Comparison of ENCODE assay signal across 16 cellular contexts in the genomic region with DNA sequence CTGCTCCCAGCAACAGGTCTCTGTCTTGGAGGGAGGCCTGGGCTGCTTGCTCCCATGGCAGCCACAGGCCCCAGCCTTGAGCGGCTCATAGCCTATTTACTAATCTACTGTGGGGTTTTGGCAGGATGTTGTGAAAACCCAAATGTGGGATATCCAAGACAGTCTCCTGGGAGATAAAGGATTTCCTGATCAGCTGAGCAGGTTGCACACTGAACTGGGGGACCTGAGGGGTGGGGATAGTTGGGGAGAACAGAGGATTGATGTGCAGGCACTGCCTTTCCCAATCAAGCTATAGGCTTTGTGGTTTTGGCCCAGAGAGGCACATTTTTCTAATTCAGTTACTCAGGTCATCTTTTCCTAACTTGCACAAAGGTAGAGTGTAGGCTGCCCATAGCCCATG.
A peak's percentile ranks its signal among the peaks of the same experiment; 100 is the strongest.
DNase-seq lines count a peak whose midpoint lies in the region; ATAC-seq and TF ChIP-seq lines count a peak whose summit lies in the region.
"Had no signal": no experiment of that assay in that cellular context is flagged by ENCODE, and none has a peak within 500 bp of the region (broad histone marks: within the 10 kb centered on the region; RNA-seq: fewer than 3 reads in every experiment).

No MANE protein-coding gene starts in this region.

- intact Hi-C loops in activated CD4-positive, alpha-beta T cell treated with anti-CD3 and anti-CD28 coated beads for 36 hours (cut with DNase I, micrococcal nuclease), result no loop called here
- intact Hi-C loops in CD4-positive, alpha-beta T cell (cut with DNase I, micrococcal nuclease), result no loop called here

- peaks cover 51 to 54% of the 10 kb centered on the region in 2 experiments for H3K4me1 ChIP-seq in neutrophil (ENCODE audit: control insufficient read depth in 1 of 2, insufficient read depth in 1 of 2, low read depth in 1 of 2, low read length in 1 of 2)
- H3K4me1 ChIP-seq: Caco-2, HAP-1 had no signal

- no peak for DNase-seq in activated CD4-positive, alpha-beta T cell treated with anti-CD3 and anti-CD28 coated beads for 36 hours
- no peak for DNase-seq in activated CD4-positive, alpha-beta T cell treated with anti-CD3 and anti-CD28 coated beads, Interleukin-2, amount 50 U/mL, for 1 hour
- peak; percentile 8 for DNase-seq in SKM-1 (lab: John Stamatoyannopoulos, UW; ENCODE audit: unreplicated experiment)
- no peak for DNase-seq in CD4-positive, alpha-beta T cell
- DNase-seq in iPS-NIHi7 (ENCODE audit: extremely low spot score), result no peak
- DNase-seq: C1 segment of cervical spinal cord; Caco-2; CD8-positive, alpha-beta T cell; DMS153; DND-41; GOT3; HFFc6 had no signal

- no peaks in the 10 kb centered on the region for H3K9me3 ChIP-seq in neutrophil
- no peaks in the 10 kb centered on the region for H3K9me3 ChIP-seq in CD4-positive, alpha-beta T cell (ENCODE audit: control insufficient read depth, low read length)
- H3K9me3 ChIP-seq: Caco-2, HAP-1 had no signal

- H3K36me3 ChIP-seq in neutrophil, result no peaks in the 10 kb centered on the region
- H3K36me3 ChIP-seq: HAP-1 had no signal

- H3K9me3 Mint-ChIP-seq in activated CD4-positive, alpha-beta T cell treated with anti-CD3 and anti-CD28 coated beads for 36 hours (ENCODE audit: low read depth), result no peaks in the 10 kb centered on the region
- H3K9me3 Mint-ChIP-seq in CD4-positive, alpha-beta T cell, result no peaks in the 10 kb centered on the region
- H3K9me3 Mint-ChIP-seq: CD8-positive, alpha-beta T cell; HFFc6 had no signal

- POLR2A ChIA-PET in activated CD4-positive, alpha-beta T cell treated with anti-CD3 and anti-CD28 coated beads for 36 hours (lab: Charles Lee), result no interaction called here
- POLR2A ChIA-PET in CD4-positive, alpha-beta T cell (lab: Charles Lee), result no interaction called here

- no peaks in the 10 kb centered on the region for H3K4me1 Mint-ChIP-seq in activated CD4-positive, alpha-beta T cell treated with anti-CD3 and anti-CD28 coated beads for 36 hours
- no peaks in the 10 kb centered on the region for H3K4me1 Mint-ChIP-seq in CD4-positive, alpha-beta T cell (ENCODE audit: low read depth)
- H3K4me1 Mint-ChIP-seq: B cell had no signal

- H3K27me3 Mint-ChIP-seq in activated CD4-positive, alpha-beta T cell treated with anti-CD3 and anti-CD28 coated beads for 36 hours, result peaks cover 4% of the 10 kb centered on the region
- peaks cover 15% of the 10 kb centered on the region for H3K27me3 Mint-ChIP-seq in CD4-positive, alpha-beta T cell

- CTCF ChIA-PET in activated CD4-positive, alpha-beta T cell treated with anti-CD3 and anti-CD28 coated beads for 36 hours (lab: Charles Lee), result interaction anchor here (1.0 to 1.3 kb wide), 2 partner anchors 31 to 34 kb away, joined by 3 read pairs; no protein-coding TSS in a partner anchor
- CTCF ChIA-PET in CD4-positive, alpha-beta T cell (lab: Charles Lee), result no interaction called here

- TF ChIP-seq CTCF in neutrophil (IDR thresholded peaks at IDR 0.05), result no peak
- no peak for TF ChIP-seq CTCF in CD4-positive, alpha-beta T cell (IDR thresholded peaks at IDR 0.05)

- no peaks in the 10 kb centered on the region for H3K27me3 ChIP-seq in neutrophil
- H3K27me3 ChIP-seq in CD4-positive, alpha-beta T cell (ENCODE audit: control insufficient read depth, insufficient read depth, low read length), result no peaks in the 10 kb centered on the region

- no peaks in the 10 kb centered on the region for H3K36me3 Mint-ChIP-seq in activated CD4-positive, alpha-beta T cell treated with anti-CD3 and anti-CD28 coated beads for 36 hours (ENCODE audit: low read depth)
- H3K36me3 Mint-ChIP-seq in CD4-positive, alpha-beta T cell (ENCODE audit: low read depth), result no peaks in the 10 kb centered on the region
- H3K36me3 Mint-ChIP-seq: CD8-positive, alpha-beta T cell had no signal

- peak overlapping the region; percentile 15 for H3K27ac Mint-ChIP-seq in activated CD4-positive, alpha-beta T cell treated with anti-CD3 and anti-CD28 coated beads for 36 hours
- H3K27ac Mint-ChIP-seq in CD4-positive, alpha-beta T cell, result no peak overlapping the region
- H3K27ac Mint-ChIP-seq: B cell; CD8-positive, alpha-beta T cell; HFFc6 had no signal

- no peak for ATAC-seq in activated CD4-positive, alpha-beta T cell treated with anti-CD3 and anti-CD28 coated beads for 36 hours
- ATAC-seq in CD4-positive, alpha-beta T cell (ENCODE audit: poor library complexity), result no peak
- ATAC-seq: CD8-positive, alpha-beta T cell had no signal

- no peak overlapping the region for H3K4me3 Mint-ChIP-seq in activated CD4-positive, alpha-beta T cell treated with anti-CD3 and anti-CD28 coated beads for 36 hours
- H3K4me3 Mint-ChIP-seq in CD4-positive, alpha-beta T cell, result no peak overlapping the region
- H3K4me3 Mint-ChIP-seq: B cell; CD8-positive, alpha-beta T cell; HFFc6 had no signal

- no peak overlapping the region for H3K4me3 ChIP-seq in neutrophil (ENCODE audit: low read depth in 1 of 2, low read length in 1 of 2)
- H3K4me3 ChIP-seq: HAP-1 had no signal

- H3K27ac ChIP-seq in neutrophil, result peak overlapping the region; percentile 88
- no peak overlapping the region for H3K27ac ChIP-seq in CD4-positive, alpha-beta T cell (ENCODE audit: low read depth, low read length)
- H3K27ac ChIP-seq: 22Rv1 had no signal
